Comparison of ENCODE assay signal across 1 cellular context in genomic region chr1:208535518-208535917, GRCh38.
TF ChIP-seq lines count a peak whose summit lies in the region.

No MANE protein-coding gene starts in this region.

TF ChIP-seq in K562, 482 proteins besides CTCF, POLR2A, EP300 and RAD21:
- TF ChIP-seq L3MBTL2 (IDR thresholded peaks at IDR 0.05) (peak; percentile 65), ZNF586 (CRISPR knock-in tag; conservative IDR thresholded peaks at IDR 0.05) (no peak), PHF21A (IDR thresholded peaks at IDR 0.05; ENCODE audit: borderline replicate concordance, low read depth) (no peak), SNIP1 (IDR thresholded peaks at IDR 0.05; ENCODE audit: low read depth) (no peak), HDAC1 (IDR thresholded peaks at IDR 0.05) (no peak), HEY1 (CRISPR knock-in tag; IDR thresholded peaks at IDR 0.05; ENCODE audit: borderline replicate concordance) (no peak), EZH2 (IDR thresholded peaks at IDR 0.05; ENCODE audit: borderline replicate concordance, low read depth, low read length) (no peak), ARNT (IDR thresholded peaks at IDR 0.05) (no peak), NCOA2 (IDR thresholded peaks at IDR 0.05; ENCODE audit: partially characterized antibody in 2 of 2) (no peak), STAT5A (IDR thresholded peaks at IDR 0.05; ENCODE audit: borderline replicate concordance, low read length) (peak; percentile 28; the same call in 1 of the 2 replicates), NR2C2 (CRISPR knock-in tag; IDR thresholded peaks at IDR 0.05) (no peak), NR2C2 (tag; IDR thresholded peaks at IDR 0.05) (no peak), USF2 (CRISPR knock-in tag; IDR thresholded peaks at IDR 0.05) (peak; percentile 32; the same call in 1 of the 2 replicates), MGA (IDR thresholded peaks at IDR 0.05) (peak; percentile 30; the same call in 1 of the 2 replicates), E2F4 (CRISPR knock-in tag; IDR thresholded peaks at IDR 0.05; ENCODE audit: low read depth) (no peak), ZNF280A (IDR thresholded peaks at IDR 0.05; ENCODE audit: low read depth, partially characterized antibody) (no peak), OTX1 (CRISPR knock-in tag; IDR thresholded peaks at IDR 0.05) (no peak), POLR2B (IDR thresholded peaks at IDR 0.05; ENCODE audit: low read depth, partially characterized antibody) (no peak), MEIS2 (IDR thresholded peaks at IDR 0.05; ENCODE audit: partially characterized antibody) (peak; percentile 4)
